In genomic region chr18:22933206-22933957, GRCh38 we compare ENCODE assay signal across 1 cellular context.
TF ChIP-seq lines count a peak whose summit lies in the region.

RBBP8 (plus strand) TSS chr18:22933328; CDS start chr18:22936852, 3,524 bp downstream.

TF ChIP-seq in HepG2, 621 proteins besides CTCF, POLR2A, EP300 and RAD21 (continued from another document and continues in another):
- TF ChIP-seq SKIL (CRISPR knock-in tag; IDR thresholded peaks at IDR 0.05; ENCODE audit: borderline replicate concordance) (no peak), HOXA9 (CRISPR knock-in tag; IDR thresholded peaks at IDR 0.05; ENCODE audit: borderline replicate concordance) (0 out of 2 replicates have a peak, but pooled peaks have one; percentile 50), RFX1 (IDR thresholded peaks at IDR 0.05) (no peak), ZXDC (CRISPR knock-in tag; IDR thresholded peaks at IDR 0.05) (no peak), ZNF253 (CRISPR knock-in tag; IDR thresholded peaks at IDR 0.05; ENCODE audit: borderline replicate concordance) (peak; percentile 85), WIZ (CRISPR knock-in tag; IDR thresholded peaks at IDR 0.05) (no peak), CC2D1A (CRISPR knock-in tag; IDR thresholded peaks at IDR 0.05) (no peak), TOPORS (CRISPR knock-in tag; IDR thresholded peaks at IDR 0.05) (peak; percentile 46; the same call in 1 of the 2 replicates), E2F1 (CRISPR knock-in tag; IDR thresholded peaks at IDR 0.05) (peak; percentile 87), ZNF530 (CRISPR knock-in tag; IDR thresholded peaks at IDR 0.05; ENCODE audit: low read depth) (no peak), ZNF547 (CRISPR knock-in tag; IDR thresholded peaks at IDR 0.05) (peak; percentile 92), ZNF790 (CRISPR knock-in tag; IDR thresholded peaks at IDR 0.05; ENCODE audit: borderline replicate concordance) (no peak), KLF15 (CRISPR knock-in tag; IDR thresholded peaks at IDR 0.05; ENCODE audit: borderline replicate concordance) (0 out of 2 replicates have a peak, but pooled peaks have one; percentile 58), ZNF180 (CRISPR knock-in tag; IDR thresholded peaks at IDR 0.05; ENCODE audit: borderline replicate concordance, low read depth) (no peak), THYN1 (CRISPR knock-in tag; IDR thresholded peaks at IDR 0.05; ENCODE audit: borderline replicate concordance, low read depth) (no peak), GATA4 (IDR thresholded peaks at IDR 0.05; ENCODE audit: borderline replicate concordance, low read depth) (0 out of 2 replicates have a peak, but pooled peaks have one; percentile 40), MAFF (IDR thresholded peaks at IDR 0.05; ENCODE audit: low read depth, low read length) (no peak), ZBTB2 (CRISPR knock-in tag; IDR thresholded peaks at IDR 0.05; ENCODE audit: low read depth) (0 out of 2 replicates have a peak, but pooled peaks have one; percentile 55), ZNF780A (CRISPR knock-in tag; IDR thresholded peaks at IDR 0.05) (no peak), ZNF543 (CRISPR knock-in tag; IDR thresholded peaks at IDR 0.05) (peak; percentile 86), HDAC6 (IDR thresholded peaks at IDR 0.05; ENCODE audit: low read depth, low read length) (no peak), ZBTB10 (CRISPR knock-in tag; IDR thresholded peaks at IDR 0.05; ENCODE audit: borderline replicate concordance) (no peak), ZNF879 (CRISPR knock-in tag; IDR thresholded peaks at IDR 0.05) (0 out of 2 replicates have a peak, but pooled peaks have one; percentile 34), ZNF329 (CRISPR knock-in tag; IDR thresholded peaks at IDR 0.05; ENCODE audit: low read depth) (0 out of 2 replicates have a peak, but pooled peaks have one; percentile 15), SMARCE1 (IDR thresholded peaks at IDR 0.05; ENCODE audit: borderline replicate concordance) (no peak), MED1 (CRISPR knock-in tag; IDR thresholded peaks at IDR 0.05) (0 out of 2 replicates have a peak, but pooled peaks have one; percentile 30), CREB1 (IDR thresholded peaks at IDR 0.05) (peak; percentile 90), CREB1 (CRISPR knock-in tag; IDR thresholded peaks at IDR 0.05) (peak; percentile 49; the same call in 1 of the 2 replicates), NFE2L1 (CRISPR knock-in tag; IDR thresholded peaks at IDR 0.05; ENCODE audit: borderline replicate concordance) (no peak), SKI (IDR thresholded peaks at IDR 0.05; ENCODE audit: partially characterized antibody) (no peak), TP53 (CRISPR knock-in tag; conservative IDR thresholded peaks at IDR 0.05) (no peak), SOX13 (IDR thresholded peaks at IDR 0.05) (no peak), SOX13 (CRISPR knock-in tag; conservative IDR thresholded peaks at IDR 0.05 in 1 of 2, IDR thresholded peaks at IDR 0.05 in 1 of 2) (0 out of 4 replicates have a peak, but pooled peaks of 1 of the 2 experiments have one; percentile 9), ZBTB46 (CRISPR knock-in tag; IDR thresholded peaks at IDR 0.05; ENCODE audit: borderline replicate concordance) (no peak), HMG20A (CRISPR knock-in tag; IDR thresholded peaks at IDR 0.05; ENCODE audit: borderline replicate concordance) (no peak), NR2C2 (CRISPR knock-in tag; IDR thresholded peaks at IDR 0.05; ENCODE audit: borderline replicate concordance) (no peak; the same call in 1 of the 2 replicates), ZNF766 (CRISPR knock-in tag; IDR thresholded peaks at IDR 0.05; ENCODE audit: borderline replicate concordance) (no peak; the same call in 1 of the 2 replicates)
- TF ChIP-seq, protein P1, sequence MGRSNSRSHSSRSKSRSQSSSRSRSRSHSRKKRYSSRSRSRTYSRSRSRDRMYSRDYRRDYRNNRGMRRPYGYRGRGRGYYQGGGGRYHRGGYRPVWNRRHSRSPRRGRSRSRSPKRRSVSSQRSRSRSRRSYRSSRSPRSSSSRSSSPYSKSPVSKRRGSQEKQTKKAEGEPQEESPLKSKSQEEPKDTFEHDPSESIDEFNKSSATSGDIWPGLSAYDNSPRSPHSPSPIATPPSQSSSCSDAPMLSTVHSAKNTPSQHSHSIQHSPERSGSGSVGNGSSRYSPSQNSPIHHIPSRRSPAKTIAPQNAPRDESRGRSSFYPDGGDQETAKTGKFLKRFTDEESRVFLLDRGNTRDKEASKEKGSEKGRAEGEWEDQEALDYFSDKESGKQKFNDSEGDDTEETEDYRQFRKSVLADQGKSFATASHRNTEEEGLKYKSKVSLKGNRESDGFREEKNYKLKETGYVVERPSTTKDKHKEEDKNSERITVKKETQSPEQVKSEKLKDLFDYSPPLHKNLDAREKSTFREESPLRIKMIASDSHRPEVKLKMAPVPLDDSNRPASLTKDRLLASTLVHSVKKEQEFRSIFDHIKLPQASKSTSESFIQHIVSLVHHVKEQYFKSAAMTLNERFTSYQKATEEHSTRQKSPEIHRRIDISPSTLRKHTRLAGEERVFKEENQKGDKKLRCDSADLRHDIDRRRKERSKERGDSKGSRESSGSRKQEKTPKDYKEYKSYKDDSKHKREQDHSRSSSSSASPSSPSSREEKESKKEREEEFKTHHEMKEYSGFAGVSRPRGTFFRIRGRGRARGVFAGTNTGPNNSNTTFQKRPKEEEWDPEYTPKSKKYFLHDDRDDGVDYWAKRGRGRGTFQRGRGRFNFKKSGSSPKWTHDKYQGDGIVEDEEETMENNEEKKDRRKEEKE (IDR thresholded peaks at IDR 0.05) = no peak
- TF ChIP-seq, protein P2, sequence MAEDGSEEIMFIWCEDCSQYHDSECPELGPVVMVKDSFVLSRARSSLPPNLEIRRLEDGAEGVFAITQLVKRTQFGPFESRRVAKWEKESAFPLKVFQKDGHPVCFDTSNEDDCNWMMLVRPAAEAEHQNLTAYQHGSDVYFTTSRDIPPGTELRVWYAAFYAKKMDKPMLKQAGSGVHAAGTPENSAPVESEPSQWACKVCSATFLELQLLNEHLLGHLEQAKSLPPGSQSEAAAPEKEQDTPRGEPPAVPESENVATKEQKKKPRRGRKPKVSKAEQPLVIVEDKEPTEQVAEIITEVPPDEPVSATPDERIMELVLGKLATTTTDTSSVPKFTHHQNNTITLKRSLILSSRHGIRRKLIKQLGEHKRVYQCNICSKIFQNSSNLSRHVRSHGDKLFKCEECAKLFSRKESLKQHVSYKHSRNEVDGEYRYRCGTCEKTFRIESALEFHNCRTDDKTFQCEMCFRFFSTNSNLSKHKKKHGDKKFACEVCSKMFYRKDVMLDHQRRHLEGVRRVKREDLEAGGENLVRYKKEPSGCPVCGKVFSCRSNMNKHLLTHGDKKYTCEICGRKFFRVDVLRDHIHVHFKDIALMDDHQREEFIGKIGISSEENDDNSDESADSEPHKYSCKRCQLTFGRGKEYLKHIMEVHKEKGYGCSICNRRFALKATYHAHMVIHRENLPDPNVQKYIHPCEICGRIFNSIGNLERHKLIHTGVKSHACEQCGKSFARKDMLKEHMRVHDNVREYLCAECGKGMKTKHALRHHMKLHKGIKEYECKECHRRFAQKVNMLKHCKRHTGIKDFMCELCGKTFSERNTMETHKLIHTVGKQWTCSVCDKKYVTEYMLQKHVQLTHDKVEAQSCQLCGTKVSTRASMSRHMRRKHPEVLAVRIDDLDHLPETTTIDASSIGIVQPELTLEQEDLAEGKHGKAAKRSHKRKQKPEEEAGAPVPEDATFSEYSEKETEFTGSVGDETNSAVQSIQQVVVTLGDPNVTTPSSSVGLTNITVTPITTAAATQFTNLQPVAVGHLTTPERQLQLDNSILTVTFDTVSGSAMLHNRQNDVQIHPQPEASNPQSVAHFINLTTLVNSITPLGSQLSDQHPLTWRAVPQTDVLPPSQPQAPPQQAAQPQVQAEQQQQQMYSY (CRISPR knock-in tag; IDR thresholded peaks at IDR 0.05) = no peak
- TF ChIP-seq, protein P3, sequence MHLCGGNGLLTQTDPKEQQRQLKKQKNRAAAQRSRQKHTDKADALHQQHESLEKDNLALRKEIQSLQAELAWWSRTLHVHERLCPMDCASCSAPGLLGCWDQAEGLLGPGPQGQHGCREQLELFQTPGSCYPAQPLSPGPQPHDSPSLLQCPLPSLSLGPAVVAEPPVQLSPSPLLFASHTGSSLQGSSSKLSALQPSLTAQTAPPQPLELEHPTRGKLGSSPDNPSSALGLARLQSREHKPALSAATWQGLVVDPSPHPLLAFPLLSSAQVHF (CRISPR knock-in tag; IDR thresholded peaks at IDR 0.05) = 0 out of 2 replicates have a peak, but pooled peaks have one; percentile 48
